1 cellular context compared by ENCODE assay signal in the genomic region with DNA sequence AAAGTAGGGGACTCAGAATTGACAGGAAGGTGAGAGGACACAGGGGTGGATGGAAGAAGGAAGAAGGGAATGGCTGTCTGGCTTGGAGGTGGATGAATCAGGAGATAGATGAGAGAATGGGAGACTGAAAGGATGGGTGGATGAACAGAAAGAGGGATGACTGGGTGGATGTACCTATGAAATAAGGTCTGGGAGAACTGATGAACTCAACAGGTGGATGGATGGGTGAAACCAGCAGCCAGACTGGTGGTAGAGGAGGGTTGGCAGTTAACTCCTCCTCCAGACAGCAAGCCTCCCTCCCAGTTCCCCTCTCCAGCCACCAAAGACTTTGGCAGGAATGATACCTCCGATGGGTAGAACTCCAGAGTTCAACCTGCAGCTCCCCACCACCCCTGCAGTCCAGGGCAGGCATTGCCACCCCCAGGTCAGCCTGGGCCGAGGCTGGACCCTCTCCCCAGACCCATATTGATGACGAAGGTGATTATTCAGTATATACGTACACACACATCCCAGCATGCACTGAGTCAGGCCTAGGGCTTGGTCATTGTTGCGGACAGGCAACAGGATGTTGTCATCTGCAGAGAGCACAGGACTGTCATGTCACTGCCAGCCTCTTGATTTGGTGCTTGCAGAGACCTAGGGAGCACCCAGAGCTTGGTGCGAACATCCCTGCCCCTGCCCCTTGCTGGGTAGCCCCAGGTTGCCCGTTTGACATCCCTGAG.
TF ChIP-seq lines count a peak whose summit lies in the region.

No MANE protein-coding gene starts in this region.

TF ChIP-seq in HepG2, 621 proteins besides CTCF, POLR2A, EP300 and RAD21 (continues in another document):
- TF ChIP-seq HDAC1 (CRISPR knock-in tag; IDR thresholded peaks at IDR 0.05) = no peak
- no peak for TF ChIP-seq ZNF670 (CRISPR knock-in tag; IDR thresholded peaks at IDR 0.05; ENCODE audit: borderline replicate concordance)
- TF ChIP-seq, protein P1, sequence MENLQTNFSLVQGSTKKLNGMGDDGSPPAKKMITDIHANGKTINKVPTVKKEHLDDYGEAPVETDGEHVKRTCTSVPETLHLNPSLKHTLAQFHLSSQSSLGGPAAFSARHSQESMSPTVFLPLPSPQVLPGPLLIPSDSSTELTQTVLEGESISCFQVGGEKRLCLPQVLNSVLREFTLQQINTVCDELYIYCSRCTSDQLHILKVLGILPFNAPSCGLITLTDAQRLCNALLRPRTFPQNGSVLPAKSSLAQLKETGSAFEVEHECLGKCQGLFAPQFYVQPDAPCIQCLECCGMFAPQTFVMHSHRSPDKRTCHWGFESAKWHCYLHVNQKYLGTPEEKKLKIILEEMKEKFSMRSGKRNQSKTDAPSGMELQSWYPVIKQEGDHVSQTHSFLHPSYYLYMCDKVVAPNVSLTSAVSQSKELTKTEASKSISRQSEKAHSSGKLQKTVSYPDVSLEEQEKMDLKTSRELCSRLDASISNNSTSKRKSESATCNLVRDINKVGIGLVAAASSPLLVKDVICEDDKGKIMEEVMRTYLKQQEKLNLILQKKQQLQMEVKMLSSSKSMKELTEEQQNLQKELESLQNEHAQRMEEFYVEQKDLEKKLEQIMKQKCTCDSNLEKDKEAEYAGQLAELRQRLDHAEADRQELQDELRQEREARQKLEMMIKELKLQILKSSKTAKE (CRISPR knock-in tag; IDR thresholded peaks at IDR 0.05; ENCODE audit: borderline replicate concordance) = peak; percentile 44; the same call in 1 of the 2 replicates
- TF ChIP-seq ZNF792 (CRISPR knock-in tag; IDR thresholded peaks at IDR 0.05) = no peak
- TF ChIP-seq ZFAT (CRISPR knock-in tag; conservative IDR thresholded peaks at IDR 0.05) = no peak
- TF ChIP-seq MAFK (conservative IDR thresholded peaks at IDR 0.05 in 1 of 2, IDR thresholded peaks at IDR 0.05 in 1 of 2; ENCODE audit: low read length in 2 of 2) = peak in 1 of 2 experiments; percentile 27; a peak in 2 of 4 replicates
- TF ChIP-seq ZNF883 (CRISPR knock-in tag; IDR thresholded peaks at IDR 0.05; ENCODE audit: not compliant biosample characterization) = peak; percentile 49
- TF ChIP-seq, protein P2, sequence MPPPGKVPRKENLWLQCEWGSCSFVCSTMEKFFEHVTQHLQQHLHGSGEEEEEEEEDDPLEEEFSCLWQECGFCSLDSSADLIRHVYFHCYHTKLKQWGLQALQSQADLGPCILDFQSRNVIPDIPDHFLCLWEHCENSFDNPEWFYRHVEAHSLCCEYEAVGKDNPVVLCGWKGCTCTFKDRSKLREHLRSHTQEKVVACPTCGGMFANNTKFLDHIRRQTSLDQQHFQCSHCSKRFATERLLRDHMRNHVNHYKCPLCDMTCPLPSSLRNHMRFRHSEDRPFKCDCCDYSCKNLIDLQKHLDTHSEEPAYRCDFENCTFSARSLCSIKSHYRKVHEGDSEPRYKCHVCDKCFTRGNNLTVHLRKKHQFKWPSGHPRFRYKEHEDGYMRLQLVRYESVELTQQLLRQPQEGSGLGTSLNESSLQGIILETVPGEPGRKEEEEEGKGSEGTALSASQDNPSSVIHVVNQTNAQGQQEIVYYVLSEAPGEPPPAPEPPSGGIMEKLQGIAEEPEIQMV (CRISPR knock-in tag; IDR thresholded peaks at IDR 0.05; ENCODE audit: low read depth) = no peak
- TF ChIP-seq ZNF761 (CRISPR knock-in tag; conservative IDR thresholded peaks at IDR 0.05) = no peak
- TF ChIP-seq ZNF788 (CRISPR knock-in tag; IDR thresholded peaks at IDR 0.05; ENCODE audit: borderline replicate concordance) = 0 out of 2 replicates have a peak, but pooled peaks have one; percentile 56
- peak; percentile 43; the same call in 1 of the 2 replicates for TF ChIP-seq GABPB1 (CRISPR knock-in tag; IDR thresholded peaks at IDR 0.05)
- peak; percentile 57 for TF ChIP-seq CREB1 (IDR thresholded peaks at IDR 0.05)
- TF ChIP-seq CREB1 (CRISPR knock-in tag; IDR thresholded peaks at IDR 0.05) = no peak
- TF ChIP-seq SP140L (CRISPR knock-in tag; IDR thresholded peaks at IDR 0.05; ENCODE audit: borderline replicate concordance) = no peak
- TF ChIP-seq ZNF747 (CRISPR knock-in tag; IDR thresholded peaks at IDR 0.05; ENCODE audit: borderline replicate concordance) = 0 out of 2 replicates have a peak, but pooled peaks have one; percentile 39
- TF ChIP-seq, protein P3, sequence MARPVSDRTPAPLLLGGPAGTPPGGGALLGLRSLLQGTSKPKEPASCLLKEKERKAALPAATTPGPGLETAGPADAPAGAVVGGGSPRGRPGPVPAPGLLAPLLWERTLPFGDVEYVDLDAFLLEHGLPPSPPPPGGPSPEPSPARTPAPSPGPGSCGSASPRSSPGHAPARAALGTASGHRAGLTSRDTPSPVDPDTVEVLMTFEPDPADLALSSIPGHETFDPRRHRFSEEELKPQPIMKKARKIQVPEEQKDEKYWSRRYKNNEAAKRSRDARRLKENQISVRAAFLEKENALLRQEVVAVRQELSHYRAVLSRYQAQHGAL (CRISPR knock-in tag; IDR thresholded peaks at IDR 0.05; ENCODE audit: not compliant biosample characterization) = no peak
- TF ChIP-seq HNRNPH1 (optimal IDR thresholded peaks at IDR 0.05; ENCODE audit: low read depth, low read length) = no peak
- TF ChIP-seq NR3C1 (CRISPR knock-in tag; IDR thresholded peaks at IDR 0.05) = no peak
- TF ChIP-seq, protein P4, sequence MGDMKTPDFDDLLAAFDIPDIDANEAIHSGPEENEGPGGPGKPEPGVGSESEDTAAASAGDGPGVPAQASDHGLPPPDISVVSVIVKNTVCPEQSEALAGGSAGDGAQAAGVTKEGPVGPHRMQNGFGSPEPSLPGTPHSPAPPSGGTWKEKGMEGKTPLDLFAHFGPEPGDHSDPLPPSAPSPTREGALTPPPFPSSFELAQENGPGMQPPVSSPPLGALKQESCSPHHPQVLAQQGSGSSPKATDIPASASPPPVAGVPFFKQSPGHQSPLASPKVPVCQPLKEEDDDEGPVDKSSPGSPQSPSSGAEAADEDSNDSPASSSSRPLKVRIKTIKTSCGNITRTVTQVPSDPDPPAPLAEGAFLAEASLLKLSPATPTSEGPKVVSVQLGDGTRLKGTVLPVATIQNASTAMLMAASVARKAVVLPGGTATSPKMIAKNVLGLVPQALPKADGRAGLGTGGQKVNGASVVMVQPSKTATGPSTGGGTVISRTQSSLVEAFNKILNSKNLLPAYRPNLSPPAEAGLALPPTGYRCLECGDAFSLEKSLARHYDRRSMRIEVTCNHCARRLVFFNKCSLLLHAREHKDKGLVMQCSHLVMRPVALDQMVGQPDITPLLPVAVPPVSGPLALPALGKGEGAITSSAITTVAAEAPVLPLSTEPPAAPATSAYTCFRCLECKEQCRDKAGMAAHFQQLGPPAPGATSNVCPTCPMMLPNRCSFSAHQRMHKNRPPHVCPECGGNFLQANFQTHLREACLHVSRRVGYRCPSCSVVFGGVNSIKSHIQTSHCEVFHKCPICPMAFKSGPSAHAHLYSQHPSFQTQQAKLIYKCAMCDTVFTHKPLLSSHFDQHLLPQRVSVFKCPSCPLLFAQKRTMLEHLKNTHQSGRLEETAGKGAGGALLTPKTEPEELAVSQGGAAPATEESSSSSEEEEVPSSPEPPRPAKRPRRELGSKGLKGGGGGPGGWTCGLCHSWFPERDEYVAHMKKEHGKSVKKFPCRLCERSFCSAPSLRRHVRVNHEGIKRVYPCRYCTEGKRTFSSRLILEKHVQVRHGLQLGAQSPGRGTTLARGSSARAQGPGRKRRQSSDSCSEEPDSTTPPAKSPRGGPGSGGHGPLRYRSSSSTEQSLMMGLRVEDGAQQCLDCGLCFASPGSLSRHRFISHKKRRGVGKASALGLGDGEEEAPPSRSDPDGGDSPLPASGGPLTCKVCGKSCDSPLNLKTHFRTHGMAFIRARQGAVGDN (CRISPR knock-in tag; IDR thresholded peaks at IDR 0.05) = peak; percentile 45
- TF ChIP-seq, protein P5, sequence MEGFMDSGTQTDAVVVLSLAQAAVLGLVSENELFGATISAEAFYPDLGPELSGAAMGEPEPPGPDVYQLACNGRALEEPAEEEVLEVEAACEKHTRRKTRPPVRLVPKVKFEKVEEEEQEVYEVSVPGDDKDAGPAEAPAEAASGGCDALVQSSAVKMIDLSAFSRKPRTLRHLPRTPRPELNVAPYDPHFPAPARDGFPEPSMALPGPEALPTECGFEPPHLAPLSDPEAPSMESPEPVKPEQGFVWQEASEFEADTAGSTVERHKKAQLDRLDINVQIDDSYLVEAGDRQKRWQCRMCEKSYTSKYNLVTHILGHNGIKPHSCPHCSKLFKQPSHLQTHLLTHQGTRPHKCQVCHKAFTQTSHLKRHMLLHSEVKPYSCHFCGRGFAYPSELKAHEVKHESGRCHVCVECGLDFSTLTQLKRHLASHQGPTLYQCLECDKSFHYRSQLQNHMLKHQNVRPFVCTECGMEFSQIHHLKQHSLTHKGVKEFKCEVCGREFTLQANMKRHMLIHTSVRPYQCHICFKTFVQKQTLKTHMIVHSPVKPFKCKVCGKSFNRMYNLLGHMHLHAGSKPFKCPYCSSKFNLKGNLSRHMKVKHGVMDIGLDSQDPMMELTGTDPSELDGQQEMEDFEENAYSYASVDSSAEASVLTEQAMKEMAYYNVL (CRISPR knock-in tag; IDR thresholded peaks at IDR 0.05; ENCODE audit: borderline replicate concordance) = 0 out of 2 replicates have a peak, but pooled peaks have one; percentile 15
- no peak for TF ChIP-seq SOX13 (IDR thresholded peaks at IDR 0.05)
- no peak for TF ChIP-seq SOX13 (CRISPR knock-in tag; conservative IDR thresholded peaks at IDR 0.05 in 1 of 2, IDR thresholded peaks at IDR 0.05 in 1 of 2)
- no peak for TF ChIP-seq ZNF713 (CRISPR knock-in tag; IDR thresholded peaks at IDR 0.05)
- TF ChIP-seq, protein P6, sequence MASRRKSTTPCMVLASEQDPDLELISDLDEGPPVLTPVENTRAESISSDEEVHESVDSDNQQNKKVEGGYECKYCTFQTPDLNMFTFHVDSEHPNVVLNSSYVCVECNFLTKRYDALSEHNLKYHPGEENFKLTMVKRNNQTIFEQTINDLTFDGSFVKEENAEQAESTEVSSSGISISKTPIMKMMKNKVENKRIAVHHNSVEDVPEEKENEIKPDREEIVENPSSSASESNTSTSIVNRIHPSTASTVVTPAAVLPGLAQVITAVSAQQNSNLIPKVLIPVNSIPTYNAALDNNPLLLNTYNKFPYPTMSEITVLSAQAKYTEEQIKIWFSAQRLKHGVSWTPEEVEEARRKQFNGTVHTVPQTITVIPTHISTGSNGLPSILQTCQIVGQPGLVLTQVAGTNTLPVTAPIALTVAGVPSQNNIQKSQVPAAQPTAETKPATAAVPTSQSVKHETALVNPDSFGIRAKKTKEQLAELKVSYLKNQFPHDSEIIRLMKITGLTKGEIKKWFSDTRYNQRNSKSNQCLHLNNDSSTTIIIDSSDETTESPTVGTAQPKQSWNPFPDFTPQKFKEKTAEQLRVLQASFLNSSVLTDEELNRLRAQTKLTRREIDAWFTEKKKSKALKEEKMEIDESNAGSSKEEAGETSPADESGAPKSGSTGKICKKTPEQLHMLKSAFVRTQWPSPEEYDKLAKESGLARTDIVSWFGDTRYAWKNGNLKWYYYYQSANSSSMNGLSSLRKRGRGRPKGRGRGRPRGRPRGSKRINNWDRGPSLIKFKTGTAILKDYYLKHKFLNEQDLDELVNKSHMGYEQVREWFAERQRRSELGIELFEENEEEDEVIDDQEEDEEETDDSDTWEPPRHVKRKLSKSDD (CRISPR knock-in tag; IDR thresholded peaks at IDR 0.05; ENCODE audit: low read depth) = no peak
- TF ChIP-seq GATAD2A (CRISPR knock-in tag; IDR thresholded peaks at IDR 0.05) = peak; percentile 12; the same call in 1 of the 2 replicates
- no peak for TF ChIP-seq ZNF12 (CRISPR knock-in tag; IDR thresholded peaks at IDR 0.05)
- TF ChIP-seq, protein P7, sequence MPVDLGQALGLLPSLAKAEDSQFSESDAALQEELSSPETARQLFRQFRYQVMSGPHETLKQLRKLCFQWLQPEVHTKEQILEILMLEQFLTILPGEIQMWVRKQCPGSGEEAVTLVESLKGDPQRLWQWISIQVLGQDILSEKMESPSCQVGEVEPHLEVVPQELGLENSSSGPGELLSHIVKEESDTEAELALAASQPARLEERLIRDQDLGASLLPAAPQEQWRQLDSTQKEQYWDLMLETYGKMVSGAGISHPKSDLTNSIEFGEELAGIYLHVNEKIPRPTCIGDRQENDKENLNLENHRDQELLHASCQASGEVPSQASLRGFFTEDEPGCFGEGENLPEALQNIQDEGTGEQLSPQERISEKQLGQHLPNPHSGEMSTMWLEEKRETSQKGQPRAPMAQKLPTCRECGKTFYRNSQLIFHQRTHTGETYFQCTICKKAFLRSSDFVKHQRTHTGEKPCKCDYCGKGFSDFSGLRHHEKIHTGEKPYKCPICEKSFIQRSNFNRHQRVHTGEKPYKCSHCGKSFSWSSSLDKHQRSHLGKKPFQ (CRISPR knock-in tag; IDR thresholded peaks at IDR 0.05; ENCODE audit: insufficient replicate concordance) = no peak
- no peak for TF ChIP-seq MED8 (CRISPR knock-in tag; IDR thresholded peaks at IDR 0.05; ENCODE audit: insufficient replicate concordance)
- no peak; the same call in 1 of the 2 replicates for TF ChIP-seq ZSCAN25 (CRISPR knock-in tag; IDR thresholded peaks at IDR 0.05)
- TF ChIP-seq, protein P8, sequence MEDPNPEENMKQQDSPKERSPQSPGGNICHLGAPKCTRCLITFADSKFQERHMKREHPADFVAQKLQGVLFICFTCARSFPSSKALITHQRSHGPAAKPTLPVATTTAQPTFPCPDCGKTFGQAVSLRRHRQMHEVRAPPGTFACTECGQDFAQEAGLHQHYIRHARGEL (CRISPR knock-in tag; IDR thresholded peaks at IDR 0.05) = no peak
- TF ChIP-seq, protein P9, sequence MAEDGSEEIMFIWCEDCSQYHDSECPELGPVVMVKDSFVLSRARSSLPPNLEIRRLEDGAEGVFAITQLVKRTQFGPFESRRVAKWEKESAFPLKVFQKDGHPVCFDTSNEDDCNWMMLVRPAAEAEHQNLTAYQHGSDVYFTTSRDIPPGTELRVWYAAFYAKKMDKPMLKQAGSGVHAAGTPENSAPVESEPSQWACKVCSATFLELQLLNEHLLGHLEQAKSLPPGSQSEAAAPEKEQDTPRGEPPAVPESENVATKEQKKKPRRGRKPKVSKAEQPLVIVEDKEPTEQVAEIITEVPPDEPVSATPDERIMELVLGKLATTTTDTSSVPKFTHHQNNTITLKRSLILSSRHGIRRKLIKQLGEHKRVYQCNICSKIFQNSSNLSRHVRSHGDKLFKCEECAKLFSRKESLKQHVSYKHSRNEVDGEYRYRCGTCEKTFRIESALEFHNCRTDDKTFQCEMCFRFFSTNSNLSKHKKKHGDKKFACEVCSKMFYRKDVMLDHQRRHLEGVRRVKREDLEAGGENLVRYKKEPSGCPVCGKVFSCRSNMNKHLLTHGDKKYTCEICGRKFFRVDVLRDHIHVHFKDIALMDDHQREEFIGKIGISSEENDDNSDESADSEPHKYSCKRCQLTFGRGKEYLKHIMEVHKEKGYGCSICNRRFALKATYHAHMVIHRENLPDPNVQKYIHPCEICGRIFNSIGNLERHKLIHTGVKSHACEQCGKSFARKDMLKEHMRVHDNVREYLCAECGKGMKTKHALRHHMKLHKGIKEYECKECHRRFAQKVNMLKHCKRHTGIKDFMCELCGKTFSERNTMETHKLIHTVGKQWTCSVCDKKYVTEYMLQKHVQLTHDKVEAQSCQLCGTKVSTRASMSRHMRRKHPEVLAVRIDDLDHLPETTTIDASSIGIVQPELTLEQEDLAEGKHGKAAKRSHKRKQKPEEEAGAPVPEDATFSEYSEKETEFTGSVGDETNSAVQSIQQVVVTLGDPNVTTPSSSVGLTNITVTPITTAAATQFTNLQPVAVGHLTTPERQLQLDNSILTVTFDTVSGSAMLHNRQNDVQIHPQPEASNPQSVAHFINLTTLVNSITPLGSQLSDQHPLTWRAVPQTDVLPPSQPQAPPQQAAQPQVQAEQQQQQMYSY (CRISPR knock-in tag; IDR thresholded peaks at IDR 0.05) = no peak
